In genomic region chr4:1725521-1725920, GRCh38 we compare ENCODE assay signal across 1 cellular context.
TF ChIP-seq lines count a peak whose summit lies in the region.

No MANE protein-coding gene starts in this region.

TF ChIP-seq in HEK293T, 16 proteins besides CTCF, POLR2A, EP300 and RAD21:
- TF ChIP-seq TARDBP (IDR thresholded peaks at IDR 0.05): no peak
- TF ChIP-seq PKNOX1 (IDR thresholded peaks at IDR 0.05): no peak
- no peak for TF ChIP-seq LEF1 (IDR thresholded peaks at IDR 0.05; ENCODE audit: borderline replicate concordance)
- TF ChIP-seq ZNF384 (IDR thresholded peaks at IDR 0.05): no peak
- TF ChIP-seq SUZ12 (IDR thresholded peaks at IDR 0.05): no peak
- TF ChIP-seq FOXM1 (IDR thresholded peaks at IDR 0.05; ENCODE audit: borderline replicate concordance): no peak
- TF ChIP-seq BHLHE40 (IDR thresholded peaks at IDR 0.05; ENCODE audit: borderline replicate concordance): no peak
- no peak for TF ChIP-seq FOXA1 (IDR thresholded peaks at IDR 0.05)
- no peak for TF ChIP-seq HDGF (IDR thresholded peaks at IDR 0.05; ENCODE audit: borderline replicate concordance)
- no peak for TF ChIP-seq FOXK2 (IDR thresholded peaks at IDR 0.05)
- TF ChIP-seq SP1 (IDR thresholded peaks at IDR 0.05): no peak
- TF ChIP-seq NFRKB (IDR thresholded peaks at IDR 0.05): no peak
- no peak for TF ChIP-seq CTBP1 (IDR thresholded peaks at IDR 0.05; ENCODE audit: borderline replicate concordance)
- no peak for TF ChIP-seq L3MBTL2 (conservative IDR thresholded peaks at IDR 0.05)
- no peak for TF ChIP-seq ELF4 (IDR thresholded peaks at IDR 0.05)
- no peak for TF ChIP-seq ARNT (IDR thresholded peaks at IDR 0.05)
